In genomic region chr19:27672309-27673047, GRCh38 we compare ENCODE assay signal across 17 cellular contexts.
A peak's percentile ranks its signal among the peaks of the same experiment; 100 is the strongest.
DNase-seq lines count a peak whose midpoint lies in the region; ATAC-seq and TF ChIP-seq lines count a peak whose summit lies in the region.
"Had no signal": no experiment of that assay in that cellular context is flagged by ENCODE, and none has a peak within 500 bp of the region (broad histone marks: within the 10 kb centered on the region; RNA-seq: fewer than 3 reads in every experiment).

No MANE protein-coding gene starts in this region.

- DNase-seq in A172 (ENCODE audit: low spot score) (peak; percentile 9), RWPE2 (ENCODE audit: low spot score) (peak; percentile 9), left ventricle myocardium inferior (peak; percentile 32), psoas muscle (peak in 1 of 2 donors; percentile 51), D341Med (ENCODE audit: low spot score) (no peak), HCEC 1CT (no peak), SIG-M5 (lab: John Stamatoyannopoulos, UW) (no peak)
- DNase-seq: H9, NCI-H1436 treated with DMSO at 0.1 percent for 48 hours, NCI-H2081 treated with DMSO at 0.1 percent for 48 hours, NCI-H2227 treated with DMSO at 0.1 percent for 48 hours, NCI-H524 treated with DMSO at 0.1 percent for 48 hours, OCI-M1 had no signal

- ATAC-seq in RWPE2 (ENCODE audit: low read depth) (no peak), psoas muscle (peak; percentile 84 to 88 (median 86)), HG02623 (IDR thresholded peaks at IDR 0.05; ENCODE audit: unreplicated experiment) (no peak)
- ATAC-seq: A549 had no signal

- H3K36me3 ChIP-seq in RWPE2 (ENCODE audit: low read depth) = no peaks in the 10 kb centered on the region
- H3K36me3 ChIP-seq in left ventricle myocardium inferior = no peaks in the 10 kb centered on the region
- no peaks in the 10 kb centered on the region for H3K36me3 ChIP-seq in psoas muscle (ENCODE audit: insufficient read depth in 1 of 2, low read depth in 1 of 2)

- H3K4me3 ChIP-seq in RWPE2 (ENCODE audit: severe bottlenecking) (no peak overlapping the region), left ventricle myocardium inferior (no peak overlapping the region), psoas muscle (no peak overlapping the region)
- H3K4me3 ChIP-seq: A549 had no signal

- H3K4me1 ChIP-seq in RWPE2 (ENCODE audit: insufficient read depth, poor library complexity, severe bottlenecking) (no peaks in the 10 kb centered on the region), left ventricle myocardium inferior (peaks cover 56% of the 10 kb centered on the region), psoas muscle (peaks cover 40% of the 10 kb centered on the region)
- H3K4me1 ChIP-seq: A549 had no signal

- H3K27me3 ChIP-seq in RWPE2 (ENCODE audit: insufficient read depth, poor library complexity, severe bottlenecking) = no peaks in the 10 kb centered on the region
- no peaks in the 10 kb centered on the region for H3K27me3 ChIP-seq in left ventricle myocardium inferior (ENCODE audit: low read depth)
- no peaks in the 10 kb centered on the region for H3K27me3 ChIP-seq in psoas muscle (ENCODE audit: insufficient read depth in 3 of 3, low read length in 2 of 3)

- WGBS in psoas muscle, 3 donors = 29 to 42% (median 42%) methylated on average over 10 of the region's 10 CpGs

- TF ChIP-seq CTCF in RWPE2 (IDR thresholded peaks at IDR 0.05; ENCODE audit: poor library complexity, severe bottlenecking) = no peak
- no peak for TF ChIP-seq CTCF in left ventricle myocardium inferior (IDR thresholded peaks at IDR 0.05; ENCODE audit: borderline replicate concordance)
- no peak for TF ChIP-seq CTCF in psoas muscle (IDR thresholded peaks at IDR 0.05)

- H3K9me3 ChIP-seq in RWPE2 (ENCODE audit: severe bottlenecking) = peaks cover 2% of the 10 kb centered on the region
- H3K9me3 ChIP-seq in left ventricle myocardium inferior (replicated peaks) = no peaks in the 10 kb centered on the region
- no peaks in the 10 kb centered on the region for H3K9me3 ChIP-seq in psoas muscle

- H3K27ac ChIP-seq in RWPE2 (ENCODE audit: poor library complexity, severe bottlenecking) = no peak overlapping the region
- H3K27ac ChIP-seq in left ventricle myocardium inferior (replicated peaks) = peak overlapping the region; percentile 59
- H3K27ac ChIP-seq in psoas muscle = peak overlapping the region; percentile 5
- H3K27ac ChIP-seq: A549, C4-2B, RWPE1 had no signal

- intact Hi-C loops in left ventricle myocardium inferior (cut with micrococcal nuclease) (no loop called here), psoas muscle (cut with DNase I) (loop anchor here in 1 of 2 donors (10.0 kb wide), 2 partner anchors 72 to 122 kb away; no protein-coding TSS in a partner anchor)

Comparison
In these comparisons a context has a peak if more than half of its experiments do, and no peak if none do; other contexts are left out.
1. DNase-seq: peak in A172 (single experiment), RWPE2 (single experiment) and left ventricle myocardium inferior (single experiment); none in D341Med (single experiment), HCEC 1CT (single experiment) and SIG-M5 (single experiment).
2. ATAC-seq: peak in psoas muscle (4 of 4); none in RWPE2 (single experiment) and HG02623 (single experiment).